2 cellular contexts compared by ENCODE assay signal in genomic region chr15:40049076-40049475, GRCh38.
TF ChIP-seq lines count a peak whose summit lies in the region.

No MANE protein-coding gene starts in this region.

TF ChIP-seq in IMR-90, 13 proteins besides CTCF, POLR2A, EP300 and RAD21:
- TF ChIP-seq CEBPB (IDR thresholded peaks at IDR 0.05; ENCODE audit: low read depth, low read length) (no peak), BHLHE40 (IDR thresholded peaks at IDR 0.05; ENCODE audit: low read depth, low read length) (no peak), MXI1 (IDR thresholded peaks at IDR 0.05; ENCODE audit: borderline replicate concordance, low read depth, low read length) (no peak), MAZ (IDR thresholded peaks at IDR 0.05; ENCODE audit: borderline replicate concordance, low read depth, low read length) (no peak), NFE2L2 (IDR thresholded peaks at IDR 0.05; ENCODE audit: low read depth, low read length) (no peak), FOS (IDR thresholded peaks at IDR 0.05; ENCODE audit: low read depth, low read length) (no peak), CHD1 (IDR thresholded peaks at IDR 0.05; ENCODE audit: low read depth, low read length) (no peak), MAFK (IDR thresholded peaks at IDR 0.05; ENCODE audit: low read depth, low read length) (no peak), RFX5 (IDR thresholded peaks at IDR 0.05; ENCODE audit: low read depth, low read length) (no peak), RCOR1 (IDR thresholded peaks at IDR 0.05; ENCODE audit: insufficient replicate concordance, low read length) (no peak), SMC3 (IDR thresholded peaks at IDR 0.05; ENCODE audit: low read depth, low read length) (no peak)
- TF ChIP-seq, protein P1, sequence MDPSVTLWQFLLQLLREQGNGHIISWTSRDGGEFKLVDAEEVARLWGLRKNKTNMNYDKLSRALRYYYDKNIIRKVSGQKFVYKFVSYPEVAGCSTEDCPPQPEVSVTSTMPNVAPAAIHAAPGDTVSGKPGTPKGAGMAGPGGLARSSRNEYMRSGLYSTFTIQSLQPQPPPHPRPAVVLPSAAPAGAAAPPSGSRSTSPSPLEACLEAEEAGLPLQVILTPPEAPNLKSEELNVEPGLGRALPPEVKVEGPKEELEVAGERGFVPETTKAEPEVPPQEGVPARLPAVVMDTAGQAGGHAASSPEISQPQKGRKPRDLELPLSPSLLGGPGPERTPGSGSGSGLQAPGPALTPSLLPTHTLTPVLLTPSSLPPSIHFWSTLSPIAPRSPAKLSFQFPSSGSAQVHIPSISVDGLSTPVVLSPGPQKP (IDR thresholded peaks at IDR 0.05; ENCODE audit: borderline replicate concordance, low read depth, low read length) = no peak
- TF ChIP-seq, protein P2, sequence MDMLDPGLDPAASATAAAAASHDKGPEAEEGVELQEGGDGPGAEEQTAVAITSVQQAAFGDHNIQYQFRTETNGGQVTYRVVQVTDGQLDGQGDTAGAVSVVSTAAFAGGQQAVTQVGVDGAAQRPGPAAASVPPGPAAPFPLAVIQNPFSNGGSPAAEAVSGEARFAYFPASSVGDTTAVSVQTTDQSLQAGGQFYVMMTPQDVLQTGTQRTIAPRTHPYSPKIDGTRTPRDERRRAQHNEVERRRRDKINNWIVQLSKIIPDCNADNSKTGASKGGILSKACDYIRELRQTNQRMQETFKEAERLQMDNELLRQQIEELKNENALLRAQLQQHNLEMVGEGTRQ (IDR thresholded peaks at IDR 0.05; ENCODE audit: low read depth, low read length) = no peak

TF ChIP-seq in GM12878, 131 proteins besides CTCF, POLR2A, EP300 and RAD21:
- no peak for TF ChIP-seq IKZF1 (conservative IDR thresholded peaks at IDR 0.05)
- TF ChIP-seq SRF (IDR thresholded peaks at IDR 0.05; ENCODE audit: low read depth in 2 of 2, low read length in 2 of 2) = no peak
- no peak for TF ChIP-seq RFX5 (IDR thresholded peaks at IDR 0.05; ENCODE audit: low read depth, low read length)
- no peak for TF ChIP-seq MTA3 (IDR thresholded peaks at IDR 0.05; ENCODE audit: borderline replicate concordance, low read length)
- TF ChIP-seq SMAD1 (IDR thresholded peaks at IDR 0.05; ENCODE audit: low read depth, partially characterized antibody) = no peak
- no peak for TF ChIP-seq MYB (IDR thresholded peaks at IDR 0.05; ENCODE audit: borderline replicate concordance, low read depth, low read length)
- no peak for TF ChIP-seq ETV6 (conservative IDR thresholded peaks at IDR 0.05 in 1 of 2, IDR thresholded peaks at IDR 0.05 in 1 of 2; ENCODE audit: borderline replicate concordance in 1 of 2, low read depth in 1 of 2)
- no peak for TF ChIP-seq CEBPB (IDR thresholded peaks at IDR 0.05; ENCODE audit: borderline replicate concordance in 1 of 2, low read depth in 2 of 2, low read length in 2 of 2)
- TF ChIP-seq STAT1 (conservative IDR thresholded peaks at IDR 0.05) = no peak
- TF ChIP-seq CHD4 (IDR thresholded peaks at IDR 0.05) = no peak
- no peak for TF ChIP-seq TBL1XR1 (IDR thresholded peaks at IDR 0.05; ENCODE audit: low read depth, low read length)
- TF ChIP-seq RB1 (IDR thresholded peaks at IDR 0.05; ENCODE audit: borderline replicate concordance) = no peak
- TF ChIP-seq, protein P2 (IDR thresholded peaks at IDR 0.05; ENCODE audit: borderline replicate concordance, low read depth, low read length) = no peak
- TF ChIP-seq KAT2A (conservative IDR thresholded peaks at IDR 0.05; ENCODE audit: control insufficient read depth, low read depth, low read length) = no peak
TF ChIP-seq in GM12878: peak in this region for 0.
